Comparison of ENCODE assay signal across 9 cellular contexts in genomic region chr2:182426082-182426914, GRCh38. TPM values are rescaled to one million over a fixed set of nuclear protein-coding genes. Genes with fewer than 3 reads are reported as not detected.
DNase-seq lines count a peak whose midpoint lies in the region; ATAC-seq and TF ChIP-seq lines count a peak whose summit lies in the region.
"Had no signal": no experiment of that assay in that cellular context is flagged by ENCODE, and none has a peak within 500 bp of the region (broad histone marks: within the 10 kb centered on the region; RNA-seq: fewer than 3 reads in every experiment).

No MANE protein-coding gene starts in this region.

- peak overlapping the region; percentile 87 for H3K27ac Mint-ChIP-seq in nephron progenitor cell
- H3K27ac Mint-ChIP-seq: stimulated activated naive B cell treated with anti-CD40 and anti-IgM and Interleukin-4, amounts not matched to agents 10 μg/mL and 1 μg/mL and 100 μg/mL, for 72 hours had no signal

- H3K9me2 ChIP-seq in SK-N-SH: no peaks in the 10 kb centered on the region

- H3K79me2 ChIP-seq in SK-N-SH (ENCODE audit: insufficient read depth): no peaks in the 10 kb centered on the region

- peak; percentile 36 for ATAC-seq in upper lobe of right lung
- ATAC-seq in GM18867 (IDR thresholded peaks at IDR 0.05; ENCODE audit: unreplicated experiment): no peak
- no peak for ATAC-seq in HG02610 (IDR thresholded peaks at IDR 0.05; ENCODE audit: unreplicated experiment)
- ATAC-seq: stimulated activated naive B cell treated with anti-CD40 and anti-IgM and Interleukin-4, amounts not matched to agents 10 μg/mL and 1 μg/mL and 100 μg/mL, for 72 hours had no signal

- H3K27ac ChIP-seq in SK-N-SH (ENCODE audit: low read depth in 2 of 2, low read length in 1 of 2) (peak overlapping the region in 1 of 2 experiments; percentile 60; a peak in 1 of 4 replicates), upper lobe of right lung (peak overlapping the region; percentile 38)

- WGBS in SK-N-SH (ENCODE audit: low lambda C conversion rate): 72% methylated on average over 8 of the region's 8 CpGs

- no peak overlapping the region for H3K4me3 Mint-ChIP-seq in nephron progenitor cell
- H3K4me3 Mint-ChIP-seq: stimulated activated naive B cell treated with anti-CD40 and anti-IgM and Interleukin-4, amounts not matched to agents 10 μg/mL and 1 μg/mL and 100 μg/mL, for 72 hours had no signal

- DNase-seq in SK-N-SH: no peak
- peak; percentile 67 for DNase-seq in fibroblast of the aortic adventitia (ENCODE audit: low read depth)
- DNase-seq in nephron progenitor cell: no peak
- no peak for DNase-seq in upper lobe of right lung
- DNase-seq in HT-29 (ENCODE audit: low spot score): no peak
- DNase-seq: NCI-H1694 treated with DMSO at 0.1 percent for 48 hours; stimulated activated naive B cell treated with anti-CD40 and anti-IgM and Interleukin-4, amounts not matched to agents 10 μg/mL and 1 μg/mL and 100 μg/mL, for 72 hours had no signal

- peaks cover 3% of the 10 kb centered on the region for H3K9me3 Mint-ChIP-seq in nephron progenitor cell

- CTCF ChIA-PET in SK-N-SH (lab: Yijun Ruan, JAX): interaction anchor here (0.8 to 2.3 kb wide), 2 partner anchors 147 to 239 kb away, joined by 3 to 5 read pairs; no protein-coding TSS in a partner anchor

- no peaks in the 10 kb centered on the region for H3K27me3 Mint-ChIP-seq in nephron progenitor cell (ENCODE audit: low read depth, poor library complexity)
- H3K27me3 Mint-ChIP-seq: stimulated activated naive B cell treated with anti-CD40 and anti-IgM and Interleukin-4, amounts not matched to agents 10 μg/mL and 1 μg/mL and 100 μg/mL, for 72 hours had no signal

- TF ChIP-seq RAD21 in SK-N-SH (IDR thresholded peaks at IDR 0.05; ENCODE audit: low read length): no peak

- H3K4me3 ChIP-seq in SK-N-SH (ENCODE audit: low read depth in 2 of 2, low read length in 1 of 2) (peak overlapping the region in 1 of 2 experiments; percentile 12; a peak in 1 of 4 replicates), fibroblast of the aortic adventitia (ENCODE audit: low read depth, low read length) (peak overlapping the region; percentile 29), upper lobe of right lung (peak overlapping the region; percentile 41)

- no peak overlapping the region for H3K9ac ChIP-seq in SK-N-SH

- H3K36me3 ChIP-seq in SK-N-SH (replicated peaks in 1 of 2; ENCODE audit: control insufficient read depth in 1 of 2, insufficient read depth in 2 of 2, low read length in 1 of 2) (no peaks in the 10 kb centered on the region), upper lobe of right lung (no peaks in the 10 kb centered on the region)

- no peak overlapping the region for H3K4me2 ChIP-seq in SK-N-SH

- no peaks in the 10 kb centered on the region for H3K36me3 Mint-ChIP-seq in nephron progenitor cell (ENCODE audit: low read depth)
- H3K36me3 Mint-ChIP-seq: stimulated activated naive B cell treated with anti-CD40 and anti-IgM and Interleukin-4, amounts not matched to agents 10 μg/mL and 1 μg/mL and 100 μg/mL, for 72 hours had no signal

- H3F3A ChIP-seq in SK-N-SH (replicated peaks; ENCODE audit: insufficient read depth): peaks cover 5% of the 10 kb centered on the region

- intact Hi-C loops in upper lobe of right lung (cut with DNase I): no loop called here

- TF ChIP-seq EP300 in SK-N-SH (IDR thresholded peaks at IDR 0.05; ENCODE audit: borderline replicate concordance in 1 of 2, low read depth in 1 of 2, low read length in 1 of 2): no peak

- TF ChIP-seq CTCF in SK-N-SH (IDR thresholded peaks at IDR 0.05) (no peak), fibroblast of the aortic adventitia (IDR thresholded peaks at IDR 0.05; ENCODE audit: insufficient read depth, low read length) (no peak), nephron progenitor cell (IDR thresholded peaks at IDR 0.05) (no peak), upper lobe of right lung (IDR thresholded peaks at IDR 0.05) (no peak)

- peaks cover 15% of the 10 kb centered on the region for H3K4me1 Mint-ChIP-seq in nephron progenitor cell
- H3K4me1 Mint-ChIP-seq: stimulated activated naive B cell treated with anti-CD40 and anti-IgM and Interleukin-4, amounts not matched to agents 10 μg/mL and 1 μg/mL and 100 μg/mL, for 72 hours had no signal

- H3K9me3 ChIP-seq in SK-N-SH: no peaks in the 10 kb centered on the region
- no peaks in the 10 kb centered on the region for H3K9me3 ChIP-seq in upper lobe of right lung

- POLR2A ChIA-PET in SK-N-SH (lab: Yijun Ruan, JAX): no interaction called here

- H3K4me1 ChIP-seq in SK-N-SH (ENCODE audit: control insufficient read depth in 1 of 2, insufficient read depth in 2 of 2, low read depth in 1 of 2, low read length in 1 of 2): peaks cover 0 to 3% of the 10 kb centered on the region in 2 experiments; a peak in 2 of 4 replicates
- H3K4me1 ChIP-seq in upper lobe of right lung: no peaks in the 10 kb centered on the region

- no peaks in the 10 kb centered on the region for H4K20me1 ChIP-seq in SK-N-SH (ENCODE audit: insufficient read depth)

- peak overlapping the region; percentile 29; the same call in 1 of the 2 replicates for H2AFZ ChIP-seq in SK-N-SH (ENCODE audit: low read depth)

- H3K27me3 ChIP-seq in SK-N-SH (ENCODE audit: insufficient read depth) (no peaks in the 10 kb centered on the region), upper lobe of right lung (no peaks in the 10 kb centered on the region)

TF ChIP-seq in SK-N-SH, 30 proteins besides CTCF, POLR2A, EP300 and RAD21:
- TF ChIP-seq IRF3 (IDR thresholded peaks at IDR 0.05; ENCODE audit: low read depth, low read length) (no peak), PBX3 (IDR thresholded peaks at IDR 0.05) (no peak), GATA2 (CRISPR knock-in tag; IDR thresholded peaks at IDR 0.05) (no peak), SIN3A (IDR thresholded peaks at IDR 0.05; ENCODE audit: borderline replicate concordance, low read depth, low read length) (no peak)

RNA-seq across cellular contexts. Expression of gene PDE1A, which starts 0.5 kb away (rescaled TPM):
- 0.08 and 0.10 TPM in 2 replicates for polyA plus RNA-seq in SK-N-SH (2012; rRNA removed)
- 0.13 and 0.14 TPM in 2 replicates for polyA plus RNA-seq in SK-N-SH (2012; cell fraction: cytosol; rRNA removed)
- polyA plus RNA-seq in SK-N-SH (2012; cell fraction: nucleus; rRNA removed): 0.04 and 0.05 TPM in 2 replicates
- total RNA-seq in fibroblast of the aortic adventitia (ENCODE audit: low replicate concordance) (18.7 and 34.9 TPM in 2 replicates), upper lobe of right lung (6.3 TPM)
- not detected in 2 replicates for total RNA-seq in HT-29 (2014; rRNA removed; shearing (Covaris generic))
